ENCODE assay signal across 10 cellular contexts in genomic region chr16:64051826-64052225, GRCh38.
DNase-seq lines count a peak whose midpoint lies in the region; ATAC-seq and TF ChIP-seq lines count a peak whose summit lies in the region.
"Had no signal": no experiment of that assay in that cellular context is flagged by ENCODE, and none has a peak within 500 bp of the region (broad histone marks: within the 10 kb centered on the region; RNA-seq: fewer than 3 reads in every experiment).

No MANE protein-coding gene starts in this region.

- no peak overlapping the region for H3K4me3 ChIP-seq in Loucy (ENCODE audit: low read length, poor library complexity, severe bottlenecking)
- H3K4me3 ChIP-seq in adipocyte (ENCODE audit: low read length), result no peak overlapping the region
- no peak overlapping the region for H3K4me3 ChIP-seq in mesenchymal stem cell (ENCODE audit: insufficient read depth in 1 of 2, low read depth in 1 of 2, low read length in 2 of 2)

- no peaks in the 10 kb centered on the region for H3K27me3 Mint-ChIP-seq in Calu3 (ENCODE audit: unreplicated experiment)
- H3K27me3 Mint-ChIP-seq: activated naive CD8-positive, alpha-beta T cell treated with anti-CD3 and anti-CD28 coated beads, Interleukin-2, amount 50 U/mL, for 24 hours had no signal

- H3K14ac ChIP-seq in mesenchymal stem cell (ENCODE audit: low read length in 2 of 2), result no peak overlapping the region

- no peak overlapping the region for H2BK15ac ChIP-seq in mesenchymal stem cell (ENCODE audit: low read depth, poor library complexity, severe bottlenecking)

- H3K27me3 ChIP-seq in Loucy (ENCODE audit: insufficient read depth, low read length, poor library complexity, severe bottlenecking) (no peaks in the 10 kb centered on the region), adipocyte (replicated peaks; ENCODE audit: control insufficient read depth, insufficient read depth, low read length) (no peaks in the 10 kb centered on the region), mesenchymal stem cell (ENCODE audit: control insufficient read depth in 1 of 2, insufficient read depth in 1 of 2, low read length in 2 of 2) (no peaks in the 10 kb centered on the region)

- H3K79me2 ChIP-seq in Loucy (ENCODE audit: insufficient read depth, low read length), result no peaks in the 10 kb centered on the region

- H3K36me3 Mint-ChIP-seq in Calu3 (ENCODE audit: insufficient read depth, unreplicated experiment), result no peaks in the 10 kb centered on the region

- no peak overlapping the region for H2AFZ ChIP-seq in Loucy (ENCODE audit: low read length)
- H2AFZ ChIP-seq in mesenchymal stem cell (ENCODE audit: low read depth, low read length), result no peak overlapping the region

- CTCF ChIA-PET in Calu3 (lab: Charles Lee), result no interaction called here

- no peak overlapping the region for H4K8ac ChIP-seq in mesenchymal stem cell (ENCODE audit: low read length)

- no peak overlapping the region for H2BK120ac ChIP-seq in mesenchymal stem cell (ENCODE audit: low read depth, low read length)

- H3K4me3 Mint-ChIP-seq in Calu3 (ENCODE audit: low read depth, unreplicated experiment), result no peak overlapping the region
- H3K4me3 Mint-ChIP-seq: activated naive CD8-positive, alpha-beta T cell treated with anti-CD3 and anti-CD28 coated beads, Interleukin-2, amount 50 U/mL, for 24 hours had no signal

- intact Hi-C loops in Calu3 (cut with micrococcal nuclease; ENCODE audit: unreplicated experiment), result loop anchor here (2.0 kb wide), 1 partner anchor 691 kb away; no protein-coding TSS in a partner anchor

- H3K18ac ChIP-seq in mesenchymal stem cell (ENCODE audit: low read depth in 1 of 2, low read length in 2 of 2), result no peak overlapping the region

- H3K79me1 ChIP-seq in mesenchymal stem cell (replicated peaks; ENCODE audit: low read length, poor library complexity, severe bottlenecking), result no peaks in the 10 kb centered on the region

- no peaks in the 10 kb centered on the region for H3F3A ChIP-seq in Loucy (ENCODE audit: low read depth)

- H3K9ac ChIP-seq in Loucy (ENCODE audit: low read depth, low read length, poor library complexity, severe bottlenecking), result no peak overlapping the region
- H3K9ac ChIP-seq in adipocyte (ENCODE audit: low read length), result no peak overlapping the region
- no peak overlapping the region for H3K9ac ChIP-seq in mesenchymal stem cell (ENCODE audit: low read length)

- peak overlapping the region in 1 of 2 experiments; percentile 54 for H2BK12ac ChIP-seq in mesenchymal stem cell (ENCODE audit: low read length in 2 of 2)

- no peak overlapping the region for H3K23ac ChIP-seq in mesenchymal stem cell (ENCODE audit: low read length in 2 of 2)

- H3K27ac Mint-ChIP-seq in Calu3 (ENCODE audit: unreplicated experiment), result no peak overlapping the region
- H3K27ac Mint-ChIP-seq: activated naive CD8-positive, alpha-beta T cell treated with anti-CD3 and anti-CD28 coated beads, Interleukin-2, amount 50 U/mL, for 24 hours had no signal

- TF ChIP-seq CTCF in Loucy (conservative IDR thresholded peaks at IDR 0.05; ENCODE audit: low read length), result peak; percentile 38
- TF ChIP-seq CTCF in Calu3 (IDR thresholded peaks at IDR 0.05; ENCODE audit: unreplicated experiment), result no peak

- no peaks in the 10 kb centered on the region for H3K4me1 Mint-ChIP-seq in Calu3 (ENCODE audit: low read depth, unreplicated experiment)
- H3K4me1 Mint-ChIP-seq: activated naive CD8-positive, alpha-beta T cell treated with anti-CD3 and anti-CD28 coated beads, Interleukin-2, amount 50 U/mL, for 24 hours had no signal

- H3K9me3 ChIP-seq in Loucy (ENCODE audit: insufficient read depth, low read depth, low read length) (no peaks in the 10 kb centered on the region), adipocyte (ENCODE audit: control insufficient read depth, low read length) (peaks cover 9% of the 10 kb centered on the region), mesenchymal stem cell (ENCODE audit: control insufficient read depth, low read length) (no peaks in the 10 kb centered on the region)

- H3K36me3 ChIP-seq in Loucy (ENCODE audit: insufficient read depth, low read length) (no peaks in the 10 kb centered on the region), adipocyte (ENCODE audit: control insufficient read depth, insufficient read depth, low read length, severe bottlenecking) (no peaks in the 10 kb centered on the region), mesenchymal stem cell (ENCODE audit: control insufficient read depth in 1 of 2, insufficient read depth in 2 of 2, low read depth in 1 of 2, low read length in 2 of 2) (no peaks in the 10 kb centered on the region)

- DNase-seq in DMS 273 treated with DMSO at 0.1 percent for 48 hours (lab: John Stamatoyannopoulos, UW), result peak; percentile 11
- DNase-seq in adipocyte (ENCODE audit: low read depth), result peak; percentile 39
- peak; percentile 34 for DNase-seq in mesenchymal stem cell
- no peak for DNase-seq in T1000 (lab: John Stamatoyannopoulos, UW)
- DNase-seq in Calu3, result no peak
- DNase-seq: activated naive CD8-positive, alpha-beta T cell treated with anti-CD3 and anti-CD28 coated beads, Interleukin-2, amount 50 U/mL, for 24 hours; left colon had no signal

- no TSS peak for BruUV-seq in Calu3 (replicated peaks; lab: Mats Ljungman, UMichigan)

- H3K9me3 Mint-ChIP-seq in Calu3 (ENCODE audit: low read depth, unreplicated experiment), result peaks cover 8% of the 10 kb centered on the region

- H3K4me1 ChIP-seq in Loucy (ENCODE audit: insufficient read depth, low read length, poor library complexity, severe bottlenecking), result no peaks in the 10 kb centered on the region
- H3K4me1 ChIP-seq in adipocyte (ENCODE audit: control insufficient read depth, insufficient read depth, low read length), result no peaks in the 10 kb centered on the region
- no peaks in the 10 kb centered on the region for H3K4me1 ChIP-seq in mesenchymal stem cell (ENCODE audit: control insufficient read depth, insufficient read depth, low read depth, low read length)

- H3K4ac ChIP-seq in mesenchymal stem cell (ENCODE audit: low read depth in 1 of 2, low read length in 2 of 2), result no peak overlapping the region

- H2AK5ac ChIP-seq in mesenchymal stem cell (ENCODE audit: low read length, severe bottlenecking), result no peak overlapping the region

- ATAC-seq in HG02970 (IDR thresholded peaks at IDR 0.05; ENCODE audit: low FRiP score, unreplicated experiment) (no peak), GM18858 (IDR thresholded peaks at IDR 0.05; ENCODE audit: unreplicated experiment) (no peak)
- ATAC-seq: activated naive CD8-positive, alpha-beta T cell treated with anti-CD3 and anti-CD28 coated beads, Interleukin-2, amount 50 U/mL, for 24 hours; left colon had no signal

- H3K4me2 ChIP-seq in Loucy (ENCODE audit: low read depth, low read length, poor library complexity, severe bottlenecking) (no peak overlapping the region), mesenchymal stem cell (ENCODE audit: low read length, poor library complexity, severe bottlenecking) (no peak overlapping the region)

- H3K27ac ChIP-seq in mesenchymal stem cell (ENCODE audit: low read length, poor library complexity, severe bottlenecking), result no peak overlapping the region

- no peaks in the 10 kb centered on the region for H4K20me1 ChIP-seq in Loucy (ENCODE audit: insufficient read depth, low read length, poor library complexity, severe bottlenecking)

- no peak overlapping the region for H2BK5ac ChIP-seq in mesenchymal stem cell (ENCODE audit: low read depth, low read length, poor library complexity, severe bottlenecking)

- H3K9me2 ChIP-seq in Loucy (replicated peaks; ENCODE audit: low read depth, low read length), result no peaks in the 10 kb centered on the region

- no peak overlapping the region for H4K91ac ChIP-seq in mesenchymal stem cell (ENCODE audit: low read length)

Comparison
In these comparisons a context has a peak if more than half of its experiments do, and no peak if none do; other contexts are left out.
1. DNase-seq: peak in DMS 273 treated with DMSO at 0.1 percent for 48 hours (single experiment), adipocyte (single experiment) and mesenchymal stem cell (single experiment); none in T1000 (single experiment) and Calu3 (single experiment).